Comparison of ENCODE assay signal across 9 cellular contexts in the genomic region with DNA sequence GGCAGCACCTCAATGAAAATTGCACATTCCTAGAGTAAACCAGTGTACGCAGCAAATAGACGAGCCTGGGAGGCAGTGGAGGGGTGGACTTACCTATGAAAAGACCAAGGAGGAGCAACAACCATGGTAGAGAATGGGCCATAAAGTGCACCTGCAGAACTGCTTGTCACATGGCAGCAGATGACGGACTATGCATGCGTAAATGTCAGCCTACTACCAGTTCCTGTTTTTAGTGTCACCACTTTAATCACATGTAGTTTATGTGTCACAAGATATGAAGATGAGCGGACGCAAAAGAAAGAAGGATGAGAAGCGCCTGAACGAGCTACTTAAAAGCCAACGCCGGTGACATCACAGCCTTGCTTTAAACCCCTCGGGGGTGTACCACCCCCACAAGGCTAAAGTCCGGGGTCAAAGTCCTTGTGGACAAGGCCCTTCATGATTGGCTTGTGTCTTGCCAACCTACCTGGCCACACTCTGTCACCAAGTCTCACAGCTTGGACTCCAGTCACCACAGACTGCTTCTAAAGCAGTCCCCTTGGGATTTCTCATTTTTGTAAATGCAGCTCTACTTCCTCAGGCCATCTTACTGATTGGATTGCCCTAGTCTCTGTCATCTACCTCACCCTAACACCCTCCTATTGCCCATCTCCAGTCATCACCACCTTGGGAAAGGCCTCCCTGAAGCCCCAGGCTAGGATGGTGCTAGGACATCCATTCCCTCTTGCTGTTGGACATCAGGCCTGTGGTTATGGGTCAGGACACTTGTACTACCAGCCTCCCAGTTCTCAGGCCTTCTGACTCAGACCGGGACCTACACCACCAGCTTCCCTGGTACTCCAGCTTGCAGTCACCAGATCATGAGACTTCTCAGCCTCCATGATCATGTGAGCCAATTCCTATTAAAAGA. TPM values are rescaled to one million over a fixed set of nuclear protein-coding genes. Genes with fewer than 3 reads are reported as not detected.
DNase-seq lines count a peak whose midpoint lies in the region; ATAC-seq and TF ChIP-seq lines count a peak whose summit lies in the region.
"Had no signal": no experiment of that assay in that cellular context is flagged by ENCODE, and none has a peak within 500 bp of the region (broad histone marks: within the 10 kb centered on the region; RNA-seq: fewer than 3 reads in every experiment).

No MANE protein-coding gene starts in this region.

- H3K27ac ChIP-seq in heart right ventricle = peak overlapping the region in 1 of 10 donors; percentile 62

- TF ChIP-seq CTCF in heart right ventricle (IDR thresholded peaks at IDR 0.05) = no peak

- intact Hi-C loops in heart right ventricle (cut with DNase I) = no loop called here

- DNase-seq in MV-4-11 (lab: John Stamatoyannopoulos, UW) (peak; percentile 81), NCI-H187 treated with DMSO at 0.1 percent for 48 hours (lab: John Stamatoyannopoulos, UW) (no peak), Ammon's horn (ENCODE audit: low spot score) (no peak), heart right ventricle (no peak)
- DNase-seq: H9 had no signal

- H3K4me1 Mint-ChIP-seq in stimulated activated memory B cell treated with anti-CD40 and anti-IgM and Interleukin-4, amounts not matched to agents 10 μg/mL and 1 μg/mL and 100 μg/mL, for 72 hours = peaks cover 50% of the 10 kb centered on the region

- H3K36me3 Mint-ChIP-seq in stimulated activated memory B cell treated with anti-CD40 and anti-IgM and Interleukin-4, amounts not matched to agents 10 μg/mL and 1 μg/mL and 100 μg/mL, for 72 hours = no peaks in the 10 kb centered on the region

- H3K9me3 ChIP-seq in heart right ventricle = peaks cover 0 to 4% (median 0%) of the 10 kb centered on the region in 11 donors

- H3K27ac Mint-ChIP-seq in stimulated activated memory B cell treated with anti-CD40 and anti-IgM and Interleukin-4, amounts not matched to agents 10 μg/mL and 1 μg/mL and 100 μg/mL, for 72 hours = peak overlapping the region; percentile 100
- H3K27ac Mint-ChIP-seq: H9 had no signal

- H3K27me3 Mint-ChIP-seq in stimulated activated memory B cell treated with anti-CD40 and anti-IgM and Interleukin-4, amounts not matched to agents 10 μg/mL and 1 μg/mL and 100 μg/mL, for 72 hours = no peaks in the 10 kb centered on the region

- H3K4me3 Mint-ChIP-seq in stimulated activated memory B cell treated with anti-CD40 and anti-IgM and Interleukin-4, amounts not matched to agents 10 μg/mL and 1 μg/mL and 100 μg/mL, for 72 hours = peak overlapping the region; percentile 76

- ATAC-seq in GM19035 (IDR thresholded peaks at IDR 0.05; ENCODE audit: unreplicated experiment) (peak; percentile 73), HG02759 (IDR thresholded peaks at IDR 0.05; ENCODE audit: unreplicated experiment) (peak; percentile 87), heart right ventricle (no peak)
- ATAC-seq in stimulated activated memory B cell treated with anti-CD40 and anti-IgM and Interleukin-4, amounts not matched to agents 10 μg/mL and 1 μg/mL and 100 μg/mL, for 72 hours = peak; percentile 95

- H3K27me3 ChIP-seq in heart right ventricle = peaks cover 0 to 2% (median 0%) of the 10 kb centered on the region in 7 donors

- no peak overlapping the region for H3K4me3 ChIP-seq in heart right ventricle

- no peaks in the 10 kb centered on the region for H3K9me3 Mint-ChIP-seq in stimulated activated memory B cell treated with anti-CD40 and anti-IgM and Interleukin-4, amounts not matched to agents 10 μg/mL and 1 μg/mL and 100 μg/mL, for 72 hours
- H3K9me3 Mint-ChIP-seq: H9 had no signal

- 86 to 90% methylated on average over 13 of the region's 13 CpGs for WGBS in heart right ventricle, 2 donors

- H3K36me3 ChIP-seq in heart right ventricle = no peaks in the 10 kb centered on the region

- no peaks in the 10 kb centered on the region for H3K4me1 ChIP-seq in heart right ventricle

RNA-seq across cellular contexts. Expression of gene LY9, which starts 6.0 kb away (rescaled TPM):
- total RNA-seq in heart right ventricle = 1 to 10 TPM in 1 of 10 donors, under 1 TPM in 4, not detected in 5; 0.25 to 1.4 (median 0.42) TPM
- under 1 TPM in 1 of 2 donors, not detected in 1; 0.10 TPM for polyA plus RNA-seq in heart right ventricle
- total RNA-seq: frontal cortex, H9 had no signal

RNA-seq across cellular contexts. Expression of gene SLAMF7, which starts 50.9 kb away (rescaled TPM):
- total RNA-seq in heart right ventricle = 10 to 100 TPM in 1 of 10 donors, under 1 TPM in 9; 0.11 to 19.4 (median 0.34) TPM
- polyA plus RNA-seq in heart right ventricle = under 1 TPM; 0.13 to 0.22 TPM
- total RNA-seq: frontal cortex, H9 had no signal

Comparison
In these comparisons a context has a peak if more than half of its experiments do, and no peak if none do; other contexts are left out.
1. ATAC-seq: peak in GM19035 (single experiment), HG02759 (single experiment) and stimulated activated memory B cell treated with anti-CD40 and anti-IgM and Interleukin-4, amounts not matched to agents 10 μg/mL and 1 μg/mL and 100 μg/mL, for 72 hours (single experiment); none in heart right ventricle (0 of 8).